In genomic region chr15:68228143-68228970, GRCh38 we compare ENCODE assay signal across 8 cellular contexts. TPM values are rescaled to one million over a fixed set of nuclear protein-coding genes. Genes with fewer than 3 reads are reported as not detected.
DNase-seq lines count a peak whose midpoint lies in the region; ATAC-seq and TF ChIP-seq lines count a peak whose summit lies in the region.

No MANE protein-coding gene starts in this region.

- no peak overlapping the region for H3K27ac ChIP-seq in CD4-positive, alpha-beta T cell (ENCODE audit: low read depth, low read length)

- no peaks in the 10 kb centered on the region for H3K9me3 Mint-ChIP-seq in CD4-positive, alpha-beta T cell
- H3K9me3 Mint-ChIP-seq in activated T-helper 17 cell treated with anti-CD3 and anti-CD28 coated beads, Interleukin-2, amount 50 U/mL, for 72 hours = no peaks in the 10 kb centered on the region
- H3K9me3 Mint-ChIP-seq in stimulated activated memory B cell treated with anti-CD40 and anti-IgM and Interleukin-4, amounts not matched to agents 10 μg/mL and 1 μg/mL and 100 μg/mL, for 72 hours = no peaks in the 10 kb centered on the region

- ATAC-seq in CD4-positive, alpha-beta T cell (ENCODE audit: poor library complexity) = no peak
- ATAC-seq in activated T-helper 17 cell treated with anti-CD3 and anti-CD28 coated beads, Interleukin-2, amount 50 U/mL, for 72 hours (replicated peaks) = no peak
- ATAC-seq in stimulated activated memory B cell treated with anti-CD40 and anti-IgM and Interleukin-4, amounts not matched to agents 10 μg/mL and 1 μg/mL and 100 μg/mL, for 72 hours = no peak
- ATAC-seq in GM19035 (IDR thresholded peaks at IDR 0.05; ENCODE audit: unreplicated experiment) (no peak), GM18520 (IDR thresholded peaks at IDR 0.05; ENCODE audit: unreplicated experiment) (no peak)

- CTCF ChIA-PET in CD4-positive, alpha-beta T cell (lab: Charles Lee) = interaction anchor here (2.9 kb wide), 1 partner anchor 78 kb away, joined by 10 read pairs; no protein-coding TSS in a partner anchor

- H3K27me3 Mint-ChIP-seq in CD4-positive, alpha-beta T cell = no peaks in the 10 kb centered on the region
- H3K27me3 Mint-ChIP-seq in activated T-helper 17 cell treated with anti-CD3 and anti-CD28 coated beads, Interleukin-2, amount 50 U/mL, for 72 hours = peaks cover 3% of the 10 kb centered on the region
- peaks cover 2% of the 10 kb centered on the region for H3K27me3 Mint-ChIP-seq in stimulated activated memory B cell treated with anti-CD40 and anti-IgM and Interleukin-4, amounts not matched to agents 10 μg/mL and 1 μg/mL and 100 μg/mL, for 72 hours

- POLR2A ChIA-PET in CD4-positive, alpha-beta T cell (lab: Charles Lee) = interaction anchor here (2.1 to 2.4 kb wide), 2 partner anchors 49 to 174 kb away, joined by 15 to 38 read pairs; partner anchors contain the start of genes FEM1B and PIAS1

- peaks cover 31% of the 10 kb centered on the region for H3K4me1 Mint-ChIP-seq in CD4-positive, alpha-beta T cell (ENCODE audit: low read depth)
- peaks cover 26% of the 10 kb centered on the region for H3K4me1 Mint-ChIP-seq in activated T-helper 17 cell treated with anti-CD3 and anti-CD28 coated beads, Interleukin-2, amount 50 U/mL, for 72 hours
- H3K4me1 Mint-ChIP-seq in stimulated activated memory B cell treated with anti-CD40 and anti-IgM and Interleukin-4, amounts not matched to agents 10 μg/mL and 1 μg/mL and 100 μg/mL, for 72 hours = peaks cover 55% of the 10 kb centered on the region

- peak overlapping the region; percentile 93 for H3K4me3 ChIP-seq in iPS-18c (ENCODE audit: insufficient read depth, low read depth, low read length)

- no peaks in the 10 kb centered on the region for H3K9me3 ChIP-seq in CD4-positive, alpha-beta T cell (ENCODE audit: control insufficient read depth, low read length)
- peaks cover 1% of the 10 kb centered on the region for H3K9me3 ChIP-seq in iPS-18c (ENCODE audit: control insufficient read depth, insufficient read depth, low read length)

- intact Hi-C loops in CD4-positive, alpha-beta T cell (cut with DNase I, micrococcal nuclease) = loop anchor here (2.0 to 10.0 kb wide), 5 partner anchors 74 to 1726 kb away; partner anchors contain the start of genes AAGAB (in 1 of the 2), C15orf61 (in 1 of the 2), IQCH (in 1 of the 2) and RNU6-1 (in 1 of the 2)

- DNase-seq in CD4-positive, alpha-beta T cell = no peak
- DNase-seq in HT-29 (ENCODE audit: low spot score) = peak; percentile 64
- no peak for DNase-seq in DMS153 treated with DMSO at 0.1 percent for 48 hours (lab: John Stamatoyannopoulos, UW; ENCODE audit: unreplicated experiment)

- H3K27me3 ChIP-seq in CD4-positive, alpha-beta T cell (ENCODE audit: control insufficient read depth, insufficient read depth, low read length) = no peaks in the 10 kb centered on the region

- H3K27ac Mint-ChIP-seq in CD4-positive, alpha-beta T cell = peak overlapping the region; percentile 42
- peak overlapping the region; percentile 90 for H3K27ac Mint-ChIP-seq in activated T-helper 17 cell treated with anti-CD3 and anti-CD28 coated beads, Interleukin-2, amount 50 U/mL, for 72 hours
- H3K27ac Mint-ChIP-seq in stimulated activated memory B cell treated with anti-CD40 and anti-IgM and Interleukin-4, amounts not matched to agents 10 μg/mL and 1 μg/mL and 100 μg/mL, for 72 hours = peak overlapping the region; percentile 71

- TF ChIP-seq CTCF in CD4-positive, alpha-beta T cell (IDR thresholded peaks at IDR 0.05) = no peak

- H3K36me3 Mint-ChIP-seq in CD4-positive, alpha-beta T cell (ENCODE audit: low read depth) = peaks cover 5% of the 10 kb centered on the region
- H3K36me3 Mint-ChIP-seq in activated T-helper 17 cell treated with anti-CD3 and anti-CD28 coated beads, Interleukin-2, amount 50 U/mL, for 72 hours (ENCODE audit: low read depth) = peaks cover 13% of the 10 kb centered on the region
- H3K36me3 Mint-ChIP-seq in stimulated activated memory B cell treated with anti-CD40 and anti-IgM and Interleukin-4, amounts not matched to agents 10 μg/mL and 1 μg/mL and 100 μg/mL, for 72 hours = no peaks in the 10 kb centered on the region

- peak overlapping the region; percentile 91 for H3K4me3 Mint-ChIP-seq in CD4-positive, alpha-beta T cell
- H3K4me3 Mint-ChIP-seq in activated T-helper 17 cell treated with anti-CD3 and anti-CD28 coated beads, Interleukin-2, amount 50 U/mL, for 72 hours = peak overlapping the region; percentile 97
- peak overlapping the region; percentile 76 for H3K4me3 Mint-ChIP-seq in stimulated activated memory B cell treated with anti-CD40 and anti-IgM and Interleukin-4, amounts not matched to agents 10 μg/mL and 1 μg/mL and 100 μg/mL, for 72 hours

RNA-seq across cellular contexts. Expression of gene CLN6, which starts 1.2 kb away (rescaled TPM):
- total RNA-seq in CD4-positive, alpha-beta T cell = 1 to 10 TPM; 8.0 to 8.1 TPM
- 113 and 122 TPM in 2 replicates for total RNA-seq in HT-29 (2014; rRNA removed; shearing (Covaris generic))
- total RNA-seq in activated T-helper 17 cell treated with anti-CD3 and anti-CD28 coated beads, Interleukin-2, amount 50 U/mL, for 72 hours = 10 to 100 TPM; 44.2 to 69.7 TPM

RNA-seq across cellular contexts. Expression of gene CALML4, which starts 23.2 kb away (rescaled TPM):
- total RNA-seq in CD4-positive, alpha-beta T cell = 1 to 10 TPM; 1.5 to 2.0 TPM
- 118 and 129 TPM in 2 replicates for total RNA-seq in HT-29 (2014; rRNA removed; shearing (Covaris generic))
- 10 to 100 TPM in 1 of 2 donors, 1 to 10 TPM in 1; 8.0 to 12.5 TPM for total RNA-seq in activated T-helper 17 cell treated with anti-CD3 and anti-CD28 coated beads, Interleukin-2, amount 50 U/mL, for 72 hours

RNA-seq across cellular contexts. Expression of gene FEM1B, which starts 49.2 kb away (rescaled TPM):
- 10 to 100 TPM; 83.2 to 94.9 TPM for total RNA-seq in CD4-positive, alpha-beta T cell
- total RNA-seq in HT-29 (2014; rRNA removed; shearing (Covaris generic)) = 22.0 and 23.6 TPM in 2 replicates
- 10 to 100 TPM; 35.1 to 43.6 TPM for total RNA-seq in activated T-helper 17 cell treated with anti-CD3 and anti-CD28 coated beads, Interleukin-2, amount 50 U/mL, for 72 hours

Comparison
In these comparisons a context has a peak if more than half of its experiments do, and no peak if none do; other contexts are left out.
1. RNA of gene CLN6, which starts 1.2 kb away (total RNA-seq): 113 to 122 TPM in HT-29 and 44.2 to 69.7 TPM in activated T-helper 17 cell treated with anti-CD3 and anti-CD28 coated beads, Interleukin-2, amount 50 U/mL, for 72 hours; 8.0 to 8.1 TPM in CD4-positive, alpha-beta T cell; every median in the first group is over 4 times any median in the second.
2. Peak in every context shown above with its lines, with median percentiles within 50 percentile points of each other: H3K27ac Mint-ChIP-seq and H3K4me3 Mint-ChIP-seq.